Comparison of ENCODE assay signal across 1 cellular context in genomic region chr4:81260443-81261102, GRCh38.
TF ChIP-seq lines count a peak whose summit lies in the region.

No MANE protein-coding gene starts in this region.

TF ChIP-seq in WTC11, 78 proteins besides CTCF, POLR2A, EP300 and RAD21 (continued from another document):
- TF ChIP-seq ZNF512 (CRISPR knock-in tag; IDR thresholded peaks at IDR 0.05; ENCODE audit: borderline replicate concordance) (no peak), STAT6 (CRISPR knock-in tag; conservative IDR thresholded peaks at IDR 0.05; ENCODE audit: low read depth) (no peak), CDX4 (CRISPR knock-in tag; IDR thresholded peaks at IDR 0.05; ENCODE audit: borderline replicate concordance) (no peak), ZNF138 (CRISPR knock-in tag; conservative IDR thresholded peaks at IDR 0.05) (no peak), ZBTB21 (CRISPR knock-in tag; IDR thresholded peaks at IDR 0.05; ENCODE audit: borderline replicate concordance) (no peak), TEAD1 (CRISPR knock-in tag; IDR thresholded peaks at IDR 0.05) (no peak), HMGA2 (CRISPR knock-in tag; IDR thresholded peaks at IDR 0.05) (no peak), FOXP1 (CRISPR knock-in tag; IDR thresholded peaks at IDR 0.05; ENCODE audit: borderline replicate concordance) (no peak), MXD4 (CRISPR knock-in tag; IDR thresholded peaks at IDR 0.05; ENCODE audit: borderline replicate concordance) (no peak), ZMAT4 (CRISPR knock-in tag; IDR thresholded peaks at IDR 0.05) (no peak), ARID4B (CRISPR knock-in tag; IDR thresholded peaks at IDR 0.05; ENCODE audit: borderline replicate concordance) (no peak)
